12 cellular contexts compared by ENCODE assay signal in genomic region chr13:99686157-99686572, GRCh38.
DNase-seq lines count a peak whose midpoint lies in the region; ATAC-seq, FAIRE-seq and TF ChIP-seq lines count a peak whose summit lies in the region.
"Had no signal": no experiment of that assay in that cellular context is flagged by ENCODE, and none has a peak within 500 bp of the region (broad histone marks: within the 10 kb centered on the region; RNA-seq: fewer than 3 reads in every experiment).

No MANE protein-coding gene starts in this region.

- H3K9me3 Mint-ChIP-seq in astrocyte (ENCODE audit: unreplicated experiment) = no peaks in the 10 kb centered on the region

- H3K79me2 ChIP-seq in astrocyte (ENCODE audit: insufficient read depth, low read length) = no peaks in the 10 kb centered on the region

- no peak for FAIRE-seq in astrocyte (lab: Jason Lieb, UNC)

- peaks cover 32% of the 10 kb centered on the region for H3K4me1 ChIP-seq in astrocyte (ENCODE audit: insufficient read depth, low read length)
- peaks cover 6% of the 10 kb centered on the region for H3K4me1 ChIP-seq in right cardiac atrium (ENCODE audit: control insufficient read depth, insufficient read depth, low read length)
- H3K4me1 ChIP-seq: lower lobe of right lung had no signal

- H3K27me3 Mint-ChIP-seq in astrocyte (ENCODE audit: low read depth, unreplicated experiment) = no peaks in the 10 kb centered on the region

- no peak overlapping the region for H3K4me3 Mint-ChIP-seq in astrocyte (ENCODE audit: unreplicated experiment)

- H3K27ac Mint-ChIP-seq in astrocyte (ENCODE audit: unreplicated experiment) = peak overlapping the region; percentile 92

- H4K20me1 ChIP-seq in astrocyte (ENCODE audit: insufficient read depth, low read length) = no peaks in the 10 kb centered on the region

- no peaks in the 10 kb centered on the region for H3K36me3 Mint-ChIP-seq in astrocyte (ENCODE audit: low read depth, unreplicated experiment)

- H3K9me3 ChIP-seq in astrocyte (ENCODE audit: insufficient read depth, low read depth, low read length) (no peaks in the 10 kb centered on the region), right cardiac atrium (ENCODE audit: control insufficient read depth, low read length) (no peaks in the 10 kb centered on the region)
- H3K9me3 ChIP-seq: lower lobe of right lung had no signal

- H3K27me3 ChIP-seq in astrocyte (ENCODE audit: insufficient read depth, low read length) (peaks cover 5% of the 10 kb centered on the region), right cardiac atrium (ENCODE audit: control insufficient read depth, insufficient read depth) (no peaks in the 10 kb centered on the region)

- peak overlapping the region; percentile 43 for H2AFZ ChIP-seq in astrocyte (ENCODE audit: low read depth, low read length)

- peaks cover 42% of the 10 kb centered on the region for H3K4me1 Mint-ChIP-seq in astrocyte (ENCODE audit: low read depth, unreplicated experiment)

- 18% methylated on average over 5 of the region's 5 CpGs for WGBS in right cardiac atrium

- peak overlapping the region; percentile 41 for H3K4me2 ChIP-seq in astrocyte (ENCODE audit: low read length)

- DNase-seq in HUDEP-2 (lab: John Stamatoyannopoulos, UW; ENCODE audit: unreplicated experiment in 76 of 76) (peak in 54 of 76 experiments; percentile 1 to 67 (median 23)), astrocyte (ENCODE audit: low read depth) (peak; percentile 20), right cardiac atrium (peak; percentile 34 to 75 (median 68)), sciatic nerve (ENCODE audit: low spot score) (no peak), SW 1271 (lab: John Stamatoyannopoulos, UW) (no peak), globus pallidus (ENCODE audit: low spot score) (no peak)
- DNase-seq in activated CD8-positive, alpha-beta memory T cell treated with anti-CD3 and anti-CD28 coated beads, Interleukin-2, amount 50 U/mL, for 48 hours = no peak
- DNase-seq: DMS79; effector CD8-positive, alpha-beta T cell; lower lobe of right lung; T-helper 2 cell had no signal

- intact Hi-C loops in right cardiac atrium (cut with DNase I) = no loop called here
- intact Hi-C loops in sciatic nerve (cut with DNase I) = no loop called here

- no peak overlapping the region for H3K9ac ChIP-seq in astrocyte (ENCODE audit: low read length)

- no peak overlapping the region for H3K4me3 ChIP-seq in astrocyte (ENCODE audit: insufficient read depth, low read depth, low read length)
- H3K4me3 ChIP-seq in right cardiac atrium (ENCODE audit: low read length) = no peak overlapping the region
- H3K4me3 ChIP-seq: lower lobe of right lung had no signal

- H3K27ac ChIP-seq in astrocyte (ENCODE audit: low read depth, low read length) (no peak overlapping the region), right cardiac atrium (ENCODE audit: low read length) (peak overlapping the region; percentile 30)
- H3K27ac ChIP-seq: lower lobe of right lung had no signal

- H3K36me3 ChIP-seq in astrocyte (ENCODE audit: insufficient read depth, low read length) = no peaks in the 10 kb centered on the region
- H3K36me3 ChIP-seq: lower lobe of right lung had no signal

- peak; percentile 95 to 97 for ATAC-seq in right cardiac atrium
- peak; percentile 20 for ATAC-seq in sciatic nerve
- ATAC-seq in HG02973 (IDR thresholded peaks at IDR 0.05; ENCODE audit: unreplicated experiment) = no peak

- TF ChIP-seq CTCF in astrocyte (IDR thresholded peaks at IDR 0.05; ENCODE audit: insufficient read depth, low read depth, low read length) = no peak

Comparison
In these comparisons a context has a peak if more than half of its experiments do, and no peak if none do; other contexts are left out.
1. DNase-seq: peak in HUDEP-2 (54 of 76), astrocyte (single experiment) and right cardiac atrium (3 of 3); none in sciatic nerve (single experiment), SW 1271 (0 of 2), activated CD8-positive, alpha-beta memory T cell treated with anti-CD3 and anti-CD28 coated beads, Interleukin-2, amount 50 U/mL, for 48 hours (single experiment) and globus pallidus (single experiment).